In the genomic region with DNA sequence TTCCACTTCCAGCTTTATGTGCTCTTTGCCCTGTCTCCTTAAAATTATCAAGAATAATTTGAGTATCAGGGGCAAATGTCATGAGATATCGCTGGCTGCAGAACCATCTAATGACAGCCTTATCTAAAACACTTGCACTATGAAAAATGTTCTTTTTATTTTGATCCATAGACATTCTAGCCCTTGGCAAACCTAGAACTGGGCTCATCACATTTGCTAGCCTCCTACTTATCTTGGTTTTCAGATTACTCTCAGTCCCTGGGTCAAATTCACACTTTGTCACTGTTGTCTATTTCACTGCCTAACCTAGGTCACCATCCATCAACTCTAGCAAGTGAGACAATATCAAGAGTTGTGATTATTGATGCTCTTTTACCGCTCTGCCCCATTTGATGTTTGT, we compare ENCODE assay signal across 18 cellular contexts. TPM values are rescaled to one million over a fixed set of nuclear protein-coding genes. Genes with fewer than 3 reads are reported as not detected.
DNase-seq lines count a peak whose midpoint lies in the region; ATAC-seq and TF ChIP-seq lines count a peak whose summit lies in the region.
"Had no signal": no experiment of that assay in that cellular context is flagged by ENCODE, and none has a peak within 500 bp of the region (broad histone marks: within the 10 kb centered on the region; RNA-seq: fewer than 3 reads in every experiment).

No MANE protein-coding gene starts in this region.

- in situ Hi-C loops in brain microvascular endothelial cell (cut with HindIII; ENCODE audit: low pct_ligation_motif_present, low sequenced_read_pairs): no loop called here

- peak; percentile 9 to 25 for ATAC-seq in left cardiac atrium
- ATAC-seq in HG03442 (IDR thresholded peaks at IDR 0.05; ENCODE audit: unreplicated experiment): no peak

- H3K9me3 Mint-ChIP-seq in CD4-positive, alpha-beta memory T cell: peaks cover 2 to 24% (median 18%) of the 10 kb centered on the region in 8 donors

- peaks cover under 1% of the 10 kb centered on the region for H3K36me3 ChIP-seq in brain microvascular endothelial cell (replicated peaks)
- H3K36me3 ChIP-seq in CD4-positive, alpha-beta memory T cell (ENCODE audit: insufficient read depth, low read length): no peaks in the 10 kb centered on the region

- intact Hi-C loops in left cardiac atrium (cut with DNase I): no loop called here
- intact Hi-C loops in CD4-positive, alpha-beta memory T cell (cut with micrococcal nuclease): no loop called here

- H3K27ac ChIP-seq in brain microvascular endothelial cell (peak overlapping the region; percentile 91), substantia nigra (ENCODE audit: low read depth, low read length, poor library complexity, severe bottlenecking) (peak overlapping the region; percentile 99)
- H3K27ac ChIP-seq in CD4-positive, alpha-beta memory T cell (ENCODE audit: low read depth, low read length): no peak overlapping the region

- no peaks in the 10 kb centered on the region for H3K9me3 ChIP-seq in CD4-positive, alpha-beta memory T cell (ENCODE audit: control insufficient read depth in 1 of 2, low read length in 2 of 2)

- H3K4me1 ChIP-seq in CD4-positive, alpha-beta memory T cell (ENCODE audit: insufficient read depth, low read length): no peaks in the 10 kb centered on the region

- POLR2A ChIA-PET in CD4-positive, alpha-beta memory T cell (lab: Charles Lee; ENCODE audit: partially characterized antibody): no interaction called here

- DNase-seq in NCI-H226 (peak; percentile 50), brain microvascular endothelial cell (no peak), left cardiac atrium (no peak), substantia nigra (lab: John Stamatoyannopoulos, UW) (no peak), HT-29 (ENCODE audit: low spot score) (no peak), Kasumi-1 (lab: John Stamatoyannopoulos, UW) (no peak)
- DNase-seq in CD4-positive, alpha-beta memory T cell: no peak
- DNase-seq: COR-L47, H7, IMR-90, MV-4-11, NCI-H1436, NCI-H2029 treated with DMSO at 0.1 percent for 48 hours, NCI-H526, OCI-M1, RPMI8226 had no signal

- no peak for TF ChIP-seq CTCF in brain microvascular endothelial cell (IDR thresholded peaks at IDR 0.05; ENCODE audit: low read depth, low read length, missing control alignments)

- no peak overlapping the region for H3K27ac Mint-ChIP-seq in CD4-positive, alpha-beta memory T cell

- H3K4me3 ChIP-seq in brain microvascular endothelial cell (ENCODE audit: low read depth, low read length): no peak overlapping the region
- H3K4me3 ChIP-seq in CD4-positive, alpha-beta memory T cell (ENCODE audit: low read length in 2 of 2): no peak overlapping the region

- no peaks in the 10 kb centered on the region for H3K4me1 Mint-ChIP-seq in CD4-positive, alpha-beta memory T cell

- H3K4me3 Mint-ChIP-seq in CD4-positive, alpha-beta memory T cell: no peak overlapping the region

- H3K27me3 Mint-ChIP-seq in CD4-positive, alpha-beta memory T cell: peaks cover 0 to 2% of the 10 kb centered on the region in 2 donors

- no peaks in the 10 kb centered on the region for H3K27me3 ChIP-seq in brain microvascular endothelial cell (replicated peaks)
- H3K27me3 ChIP-seq in CD4-positive, alpha-beta memory T cell (ENCODE audit: insufficient read depth, low read length): no peaks in the 10 kb centered on the region
- H3K27me3 ChIP-seq: BLaER1 treated with 17β-estradiol and CSF1 and Interleukin-3, amounts not matched to agents 10 nM and 100 nM had no signal

- CTCF ChIA-PET in CD4-positive, alpha-beta memory T cell (lab: Charles Lee; ENCODE audit: partially characterized antibody): interaction anchor here (0.7 to 1.3 kb wide), 2 partner anchors 21 to 24 kb away, joined by 3 read pairs; no protein-coding TSS in a partner anchor

- peaks cover 0 to 6% of the 10 kb centered on the region in 2 donors for H3K36me3 Mint-ChIP-seq in CD4-positive, alpha-beta memory T cell

RNA-seq across cellular contexts. Expression of gene IPO9, which starts 59.9 kb away (rescaled TPM):
- 10 to 100 TPM; 25.8 to 26.6 TPM for total RNA-seq in left cardiac atrium
- 21.5 and 39.6 TPM in 2 replicates for total RNA-seq in HT-29 (2014; rRNA removed; shearing (Covaris generic))
- 10 to 100 TPM; 41.2 to 42.7 TPM for total RNA-seq in CD4-positive, alpha-beta memory T cell
- polyA plus RNA-seq in CD4-positive, alpha-beta memory T cell: 10 to 100 TPM; 13.1 to 20.2 TPM
